ENCODE assay signal across 22 cellular contexts in genomic region chr11:19403196-19403895, GRCh38.
DNase-seq lines count a peak whose midpoint lies in the region; ATAC-seq, FAIRE-seq and TF ChIP-seq lines count a peak whose summit lies in the region.
"Had no signal": no experiment of that assay in that cellular context is flagged by ENCODE, and none has a peak within 500 bp of the region (broad histone marks: within the 10 kb centered on the region; RNA-seq: fewer than 3 reads in every experiment).

No MANE protein-coding gene starts in this region.

- in situ Hi-C loops in HepG2 (cut with HindIII; ENCODE audit: extremely low pct_ligation_motif_present, low pct_unique_long_range_greater_than_20kb): no loop called here

- POLR2A ChIA-PET in HepG2 (lab: Yijun Ruan, JAX): no interaction called here

- no TSS peak for BruUV-seq in HepG2 (replicated peaks; lab: Mats Ljungman, UMichigan)

- no peaks in the 10 kb centered on the region for H3K36me3 ChIP-seq in liver (ENCODE audit: control insufficient read depth in 4 of 4, insufficient read depth in 3 of 4, low read depth in 1 of 4, low read length in 3 of 4)
- no peaks in the 10 kb centered on the region for H3K36me3 ChIP-seq in HepG2 (replicated peaks in 1 of 2; ENCODE audit: control insufficient read depth in 1 of 2, insufficient read depth in 2 of 2, low read length in 2 of 2)
- H3K36me3 ChIP-seq in right lobe of liver: no peaks in the 10 kb centered on the region

- no peaks in the 10 kb centered on the region for H3K27me3 ChIP-seq in liver (ENCODE audit: control insufficient read depth in 4 of 4, insufficient read depth in 4 of 4, low read length in 3 of 4)
- peaks cover 0 to 1% of the 10 kb centered on the region in 2 experiments; a peak in 4 of 5 replicates for H3K27me3 ChIP-seq in HepG2 (ENCODE audit: control insufficient read depth in 1 of 2, insufficient read depth in 2 of 2, low read length in 2 of 2)
- no peaks in the 10 kb centered on the region for H3K27me3 ChIP-seq in right lobe of liver

- no peaks in the 10 kb centered on the region for H3K9me3 ChIP-seq in liver (ENCODE audit: control insufficient read depth in 4 of 4, low read length in 3 of 4)
- H3K9me3 ChIP-seq in HepG2 (ENCODE audit: low read length): no peaks in the 10 kb centered on the region
- H3K9me3 ChIP-seq in right lobe of liver: no peaks in the 10 kb centered on the region
- H3K9me3 ChIP-seq: A549 had no signal

- no peak overlapping the region for H2AFZ ChIP-seq in HepG2 (ENCODE audit: low read length)

- FAIRE-seq in HepG2 (lab: Jason Lieb, UNC): no peak
- FAIRE-seq: A549, GM12891, GM19239 had no signal

- no peak overlapping the region for H3K4me2 ChIP-seq in HepG2 (ENCODE audit: low read depth, low read length)
- H3K4me2 ChIP-seq: A549 had no signal

- H3K27ac ChIP-seq in liver (ENCODE audit: low read depth in 1 of 2, low read length in 2 of 2) (no peak overlapping the region), HepG2 (ENCODE audit: extremely low read length, insufficient read depth, low read length) (no peak overlapping the region), coronary artery (no peak overlapping the region), right lobe of liver (peak overlapping the region in 1 of 3 donors; percentile 42)
- H3K27ac ChIP-seq: 22Rv1, A549, C4-2B had no signal

- peaks cover 4 to 39% (median 19%) of the 10 kb centered on the region in 4 donors for H3K4me1 ChIP-seq in liver (ENCODE audit: control insufficient read depth in 4 of 4, insufficient read depth in 4 of 4, low read length in 3 of 4)
- H3K4me1 ChIP-seq in HepG2 (ENCODE audit: insufficient read depth, low read length): no peaks in the 10 kb centered on the region
- peaks cover 0 to 35% (median 13%) of the 10 kb centered on the region in 4 donors for H3K4me1 ChIP-seq in right lobe of liver

- H3K4me3 ChIP-seq in liver (ENCODE audit: low read depth in 1 of 3, low read length in 3 of 3) (no peak overlapping the region), HepG2 (replicated peaks in 1 of 3; ENCODE audit: insufficient read depth in 1 of 3, low read depth in 2 of 3, low read length in 3 of 3) (no peak overlapping the region), coronary artery (no peak overlapping the region), right lobe of liver (no peak overlapping the region)
- H3K4me3 ChIP-seq: A549 had no signal

- CTCF ChIA-PET in HepG2 (lab: Yijun Ruan, JAX; ENCODE audit: low intra/inter-chr PET ratio, low total read pairs): no interaction called here

- TF ChIP-seq RAD21 in liver (IDR thresholded peaks at IDR 0.05) (peak; percentile 22 to 48), HepG2 (CRISPR knock-in tag; IDR thresholded peaks at IDR 0.05) (no peak)

- no peak for ATAC-seq in HepG2
- ATAC-seq in right lobe of liver: peak; percentile 70 to 88 (median 81)
- ATAC-seq in GM19328 (IDR thresholded peaks at IDR 0.05; ENCODE audit: unreplicated experiment): no peak
- no peak for ATAC-seq in HG03442 (IDR thresholded peaks at IDR 0.05; ENCODE audit: unreplicated experiment)
- ATAC-seq: A549, HCT116 had no signal

- H4K20me1 ChIP-seq in HepG2 (ENCODE audit: insufficient read depth, low read length): no peaks in the 10 kb centered on the region

- TF ChIP-seq CTCF in liver (IDR thresholded peaks at IDR 0.05; ENCODE audit: low read depth, low read length, missing input control) (no peak), HepG2 (CRISPR knock-in tag; IDR thresholded peaks at IDR 0.05) (no peak), coronary artery (IDR thresholded peaks at IDR 0.05) (no peak), right lobe of liver (IDR thresholded peaks at IDR 0.05) (no peak)

- no peaks in the 10 kb centered on the region for H3K79me2 ChIP-seq in HepG2 (ENCODE audit: insufficient read depth, low read length)

- 61% methylated on average over 7 of the region's 7 CpGs for WGBS in liver
- WGBS in HepG2 (ENCODE audit: low lambda C conversion rate): 10% methylated on average over 7 of the region's 7 CpGs
- 58% methylated on average over 5 of the region's 7 CpGs for WGBS in right lobe of liver (ENCODE audit: insufficient coverage, low coverage, low lambda C conversion rate, missing lambda C conversion rate)

- intact Hi-C loops in HepG2 (cut with micrococcal nuclease; ENCODE audit: unreplicated experiment): no loop called here
- intact Hi-C loops in right lobe of liver (cut with DNase I): no loop called here

- TF ChIP-seq POLR2A in HepG2 (IDR thresholded peaks at IDR 0.05; ENCODE audit: insufficient read depth in 1 of 2, low read depth in 2 of 2, low read length in 2 of 2): no peak
- TF ChIP-seq POLR2A in right lobe of liver (IDR thresholded peaks at IDR 0.05): no peak

- H3K9ac ChIP-seq in liver (ENCODE audit: low read depth in 1 of 2, low read length in 2 of 2): no peak overlapping the region
- no peak overlapping the region for H3K9ac ChIP-seq in HepG2 (ENCODE audit: insufficient read depth, low read depth, low read length)

- no peak for TF ChIP-seq EP300 in HepG2 (IDR thresholded peaks at IDR 0.05; ENCODE audit: low read depth in 2 of 2, low read length in 2 of 2)
- no peak for TF ChIP-seq EP300 in HepG2 (CRISPR knock-in tag; IDR thresholded peaks at IDR 0.05; ENCODE audit: borderline replicate concordance)

- DNase-seq in DMS153 (lab: John Stamatoyannopoulos, UW) (peak; percentile 8), DMS153 treated with DMSO at 0.1 percent for 48 hours (lab: John Stamatoyannopoulos, UW; ENCODE audit: unreplicated experiment) (no peak), HepG2 (ENCODE audit: low spot score) (no peak), coronary artery (ENCODE audit: low spot score) (peak; percentile 22), right lobe of liver (peak in 1 of 3 donors; percentile 55)
- DNase-seq: AML-193; CD4-positive, alpha-beta T cell; DMS53; DND-41; EL; GOT3; H7; HFFc6 had no signal

TF ChIP-seq in liver, 16 proteins besides CTCF, POLR2A, EP300 and RAD21 (continues in another document):
- TF ChIP-seq HNF4A (conservative IDR thresholded peaks at IDR 0.05) (peak; percentile 84 to 90), HNF4G (IDR thresholded peaks at IDR 0.05) (peak; percentile 56), GABPA (IDR thresholded peaks at IDR 0.05 in 1 of 2, conservative IDR thresholded peaks at IDR 0.05 in 1 of 2) (no peak), RXRA (IDR thresholded peaks at IDR 0.05) (peak; percentile 42 to 80), ZBTB33 (IDR thresholded peaks at IDR 0.05) (no peak), NR2F2 (IDR thresholded peaks at IDR 0.05) (no peak), SP1 (IDR thresholded peaks at IDR 0.05) (peak; percentile 73), ATF3 (IDR thresholded peaks at IDR 0.05) (no peak), YY1 (IDR thresholded peaks at IDR 0.05) (peak; percentile 50), MAX (IDR thresholded peaks at IDR 0.05) (no peak)

TF ChIP-seq in HepG2, 621 proteins besides CTCF, POLR2A, EP300 and RAD21 (continues in another document):
- TF ChIP-seq DZIP1 (CRISPR knock-in tag; IDR thresholded peaks at IDR 0.05) (no peak), ZNF556 (CRISPR knock-in tag; IDR thresholded peaks at IDR 0.05; ENCODE audit: borderline replicate concordance) (no peak), ZXDC (CRISPR knock-in tag; IDR thresholded peaks at IDR 0.05) (no peak)

Comparison
In these comparisons a context has a peak if more than half of its experiments do, and no peak if none do; other contexts are left out.
1. DNase-seq: peak in DMS153 (single experiment) and coronary artery (single experiment); none in DMS153 treated with DMSO at 0.1 percent for 48 hours (single experiment) and HepG2 (single experiment).
2. ATAC-seq: peak in right lobe of liver (4 of 4); none in HepG2 (single experiment), GM19328 (single experiment) and HG03442 (single experiment).